Comparison of ENCODE assay signal across 10 cellular contexts in genomic region chr16:57539072-57539796, GRCh38. TPM values are rescaled to one million over a fixed set of nuclear protein-coding genes. Genes with fewer than 3 reads are reported as not detected.
DNase-seq lines count a peak whose midpoint lies in the region; ATAC-seq, FAIRE-seq and TF ChIP-seq lines count a peak whose summit lies in the region.
"Had no signal": no experiment of that assay in that cellular context is flagged by ENCODE, and none has a peak within 500 bp of the region (broad histone marks: within the 10 kb centered on the region; RNA-seq: fewer than 3 reads in every experiment).

No MANE protein-coding gene starts in this region.

- peaks cover 8% of the 10 kb centered on the region for H3K27me3 Mint-ChIP-seq in progenitor cell of endocrine pancreas
- peaks cover 41% of the 10 kb centered on the region for H3K27me3 Mint-ChIP-seq in H9 (ENCODE audit: low read depth)

- intact Hi-C loops in GM12878 (cut with micrococcal nuclease; ENCODE audit: unreplicated experiment) (loop anchor here (5.0 kb wide), 2 partner anchors 237 to 352 kb away; partner anchors contain the start of genes PSME3IP1 and RSPRY1), psoas muscle (cut with DNase I) (no loop called here)

- H3K79me2 ChIP-seq in GM12878 (ENCODE audit: control insufficient read depth, insufficient read depth, low read length), result peaks cover 25% of the 10 kb centered on the region
- no peaks in the 10 kb centered on the region for H3K79me2 ChIP-seq in H9 (ENCODE audit: insufficient read depth, low read length)

- ATAC-seq in GM18498 (IDR thresholded peaks at IDR 0.05; ENCODE audit: unreplicated experiment), result peak; percentile 33
- peak; percentile 43 for ATAC-seq in GM21423 (IDR thresholded peaks at IDR 0.05; ENCODE audit: unreplicated experiment)
- peak; percentile 33 for ATAC-seq in HG03558 (IDR thresholded peaks at IDR 0.05; ENCODE audit: extremely low read depth, unreplicated experiment)
- ATAC-seq in GM12878, result peak; percentile 51
- no peak for ATAC-seq in omental fat pad (ENCODE audit: low FRiP score)
- ATAC-seq in psoas muscle, result no peak

- H2BK120ac ChIP-seq in H9 (ENCODE audit: low read depth, low read length, poor library complexity, severe bottlenecking), result no peak overlapping the region

- no peak overlapping the region for H4K5ac ChIP-seq in H9 (ENCODE audit: insufficient read length, low read depth, low read length)

- WGBS in GM12878 (ENCODE audit: insufficient coverage, insufficient replicate concordance, low lambda C conversion rate, missing lambda C conversion rate), result 5% methylated on average over 10 of the region's 10 CpGs
- WGBS in psoas muscle, 3 donors, result 80 to 84% (median 84%) methylated on average over 10 of the region's 10 CpGs
- WGBS in H9 (ENCODE audit: extremely low coverage, insufficient read length, low lambda C conversion rate), result no CpG with 5 or more reads among the region's 10 CpGs

- H3K9me3 ChIP-seq in GM12878 (replicated peaks; ENCODE audit: control insufficient read depth, insufficient read depth, low read length) (no peaks in the 10 kb centered on the region), psoas muscle (no peaks in the 10 kb centered on the region), H9 (ENCODE audit: control insufficient read depth, low read depth, low read length) (no peaks in the 10 kb centered on the region)

- POLR2A ChIA-PET in GM12878 (lab: Charles Lee), result interaction anchor here (0.5 to 0.7 kb wide), 2 partner anchors 522 to 707 kb away, joined by 3 to 5 read pairs; no protein-coding TSS in a partner anchor

- no peak overlapping the region for H3K23ac ChIP-seq in H9 (ENCODE audit: insufficient read length, low read depth, low read length)

- RAD21 ChIA-PET in GM12878 (lab: Charles Lee; ENCODE audit: unreplicated experiment), result interaction anchor here (0.7 to 3.0 kb wide), 4 partner anchors 17 to 71 kb away, joined by 3 to 19 read pairs (median 8); no protein-coding TSS in a partner anchor

- TF ChIP-seq CTCF in GM12878 (IDR thresholded peaks at IDR 0.05 in 2 of 3, conservative IDR thresholded peaks at IDR 0.05 in 1 of 3; ENCODE audit: control insufficient read depth in 2 of 3, extremely low read depth in 1 of 3, insufficient read depth in 1 of 3, low read depth in 3 of 3, low read length in 3 of 3), result no peak
- no peak for TF ChIP-seq CTCF in omental fat pad (IDR thresholded peaks at IDR 0.05)
- TF ChIP-seq CTCF in progenitor cell of endocrine pancreas (IDR thresholded peaks at IDR 0.05; ENCODE audit: unreplicated experiment), result no peak
- TF ChIP-seq CTCF in psoas muscle (IDR thresholded peaks at IDR 0.05), result no peak
- no peak for TF ChIP-seq CTCF in H9 (conservative IDR thresholded peaks at IDR 0.05)

- H3K56ac ChIP-seq in H9 (ENCODE audit: insufficient read length, low read depth, low read length), result no peak overlapping the region

- H3K9me3 Mint-ChIP-seq in progenitor cell of endocrine pancreas (ENCODE audit: low read depth) (no peaks in the 10 kb centered on the region), H9 (no peaks in the 10 kb centered on the region)

- H2AK5ac ChIP-seq in H9 (ENCODE audit: insufficient read length, low read length), result no peak overlapping the region

- H3K4me1 ChIP-seq in GM12878 (ENCODE audit: control insufficient read depth, insufficient read depth, low read length), result peaks cover 68% of the 10 kb centered on the region
- peaks cover 11% of the 10 kb centered on the region for H3K4me1 ChIP-seq in psoas muscle
- H3K4me1 ChIP-seq in H9 (ENCODE audit: insufficient read depth, low read length), result peaks cover 5% of the 10 kb centered on the region; the same call in 1 of the 2 replicates

- CTCF ChIA-PET in GM12878 (lab: Yijun Ruan, JAX), result interaction anchor here (0.7 to 3.3 kb wide), 7 partner anchors 13 to 122 kb away, joined by 3 to 18 read pairs (median 4); partner anchors contain the start of gene POLR2C

- H4K20me1 ChIP-seq in GM12878 (ENCODE audit: control insufficient read depth, insufficient read depth) (no peaks in the 10 kb centered on the region), H9 (ENCODE audit: control insufficient read depth, insufficient read depth, insufficient read length) (no peaks in the 10 kb centered on the region)

- no peaks in the 10 kb centered on the region for H3K79me1 ChIP-seq in H9 (ENCODE audit: insufficient read depth, low read depth, low read length, poor library complexity, severe bottlenecking)

- H2BK12ac ChIP-seq in H9 (ENCODE audit: insufficient read length, low read depth, low read length), result no peak overlapping the region

- no peak overlapping the region for H3K4me3 Mint-ChIP-seq in progenitor cell of endocrine pancreas (ENCODE audit: low read depth)
- no peak overlapping the region for H3K4me3 Mint-ChIP-seq in H9

- no peak overlapping the region for H3K14ac ChIP-seq in H9 (ENCODE audit: insufficient read depth, low read length)

- no peak for TF ChIP-seq POLR2A in GM12878 (IDR thresholded peaks at IDR 0.05; ENCODE audit: low read depth, low read length)

- H3K36me3 Mint-ChIP-seq in progenitor cell of endocrine pancreas (ENCODE audit: insufficient read depth), result no peaks in the 10 kb centered on the region
- peaks cover 0 to 5% (median 3%) of the 10 kb centered on the region in 3 experiments; a peak in 2 of 7 replicates for H3K36me3 Mint-ChIP-seq in H9 (ENCODE audit: insufficient read depth in 1 of 3, low read depth in 3 of 3)

- no peak overlapping the region for H2BK5ac ChIP-seq in H9 (ENCODE audit: insufficient read length, low read length)

- DNase-seq in GM12878 (ENCODE audit: low read depth, low spot score) (peak; percentile 88), omental fat pad (ENCODE audit: low spot score) (no peak), progenitor cell of endocrine pancreas (ENCODE audit: low spot score, unreplicated experiment) (no peak), psoas muscle (no peak), H9 (no peak)

- H3K36me3 ChIP-seq in GM12878 (ENCODE audit: control insufficient read depth in 2 of 2, insufficient read depth in 2 of 2, low read length in 1 of 2) (no peaks in the 10 kb centered on the region), psoas muscle (ENCODE audit: insufficient read depth in 1 of 2, low read depth in 1 of 2) (no peaks in the 10 kb centered on the region)

- no peaks in the 10 kb centered on the region for H3K27me3 ChIP-seq in GM12878 (replicated peaks in 1 of 2; ENCODE audit: control insufficient read depth in 2 of 2, insufficient read depth in 2 of 2, low read length in 1 of 2)
- H3K27me3 ChIP-seq in psoas muscle (ENCODE audit: insufficient read depth in 3 of 3, low read length in 2 of 3), result no peaks in the 10 kb centered on the region
- no peaks in the 10 kb centered on the region; the same call in 1 of the 2 replicates for H3K27me3 ChIP-seq in H9 (ENCODE audit: insufficient read depth, low read length)
- H3K27me3 ChIP-seq: dorsolateral prefrontal cortex had no signal

- TF ChIP-seq EP300 in GM12878 (IDR thresholded peaks at IDR 0.05; ENCODE audit: borderline replicate concordance in 1 of 2, control insufficient read depth in 1 of 2, low read depth in 2 of 2, low read length in 2 of 2), result peak; percentile 61 to 90; a peak in 3 of 4 replicates

- FAIRE-seq in GM12878 (lab: Jason Lieb, UNC), result peak; percentile 88

- SMC1A ChIA-PET in GM12878 (lab: Charles Lee; ENCODE audit: uncharacterized antibody, unreplicated experiment), result interaction anchor here (0.9 to 3.0 kb wide), 9 partner anchors 13 to 161 kb away, joined by 3 to 17 read pairs (median 3); partner anchors contain the start of gene DOK4

- peaks cover 4% of the 10 kb centered on the region for H3K23me2 ChIP-seq in H9 (ENCODE audit: insufficient read length, low read depth, low read length, poor library complexity, severe bottlenecking)

- H3K27ac Mint-ChIP-seq in progenitor cell of endocrine pancreas (no peak overlapping the region), H9 (no peak overlapping the region)

- no peak overlapping the region for H3K4ac ChIP-seq in H9 (ENCODE audit: low read depth, low read length)

- H3K18ac ChIP-seq in H9 (ENCODE audit: insufficient read length, low read depth, low read length), result no peak overlapping the region

- no peak overlapping the region for H4K91ac ChIP-seq in H9 (ENCODE audit: insufficient read length, low read depth, low read length)

- TF ChIP-seq RAD21 in GM12878 (IDR thresholded peaks at IDR 0.05; ENCODE audit: insufficient read depth, low read depth, low read length), result no peak

- H3K9ac ChIP-seq in GM12878 (ENCODE audit: control insufficient read depth, insufficient read depth, low read length) (no peak overlapping the region; the same call in 1 of the 2 replicates), H9 (ENCODE audit: extremely low read depth, insufficient read length, low read length) (no peak overlapping the region)

- BruUV-seq in GM12878 (replicated peaks; lab: Mats Ljungman, UMichigan), result no TSS peak

- H3K4me1 Mint-ChIP-seq in progenitor cell of endocrine pancreas (ENCODE audit: low read depth) (peaks cover 3% of the 10 kb centered on the region), H9 (peaks cover 31 to 34% of the 10 kb centered on the region in 2 experiments)

- H3K4me2 ChIP-seq in GM12878 (ENCODE audit: control insufficient read depth, insufficient read depth), result peak overlapping the region; percentile 84
- no peak overlapping the region for H3K4me2 ChIP-seq in H9 (ENCODE audit: insufficient read depth, insufficient read length, low read length)

- H3K4me3 ChIP-seq in GM12878, result 0 out of 2 replicates have a peak overlapping the region, but pooled peaks have one; percentile 87
- no peak overlapping the region for H3K4me3 ChIP-seq in psoas muscle
- H3K4me3 ChIP-seq: dorsolateral prefrontal cortex, SK-N-MC had no signal

- in situ Hi-C loops in GM12878 (cut with MboI), result no loop called here

- no peak overlapping the region for H2AFZ ChIP-seq in GM12878 (ENCODE audit: control insufficient read depth, low read depth, low read length)
- H2AFZ ChIP-seq in H9 (ENCODE audit: low read length), result no peak overlapping the region

- no peak overlapping the region for H2BK15ac ChIP-seq in H9 (ENCODE audit: low read depth, low read length)

- H2BK20ac ChIP-seq in H9 (ENCODE audit: low read depth, low read length, poor library complexity, severe bottlenecking), result no peak overlapping the region

- H3T11ph ChIP-seq in H9 (ENCODE audit: low read length), result no peak overlapping the region

- no peak overlapping the region for H4K8ac ChIP-seq in H9 (replicated peaks; ENCODE audit: insufficient read length, low read depth, low read length)

- H3K27ac ChIP-seq in GM12878 (ENCODE audit: control insufficient read depth, insufficient read depth) (peak overlapping the region; percentile 85), psoas muscle (no peak overlapping the region), H9 (ENCODE audit: insufficient read length, low read depth, low read length) (no peak overlapping the region)
- H3K27ac ChIP-seq: dorsolateral prefrontal cortex, SK-N-MC had no signal

RNA-seq across cellular contexts. Expression of gene CCDC102A, which starts 2.9 kb away (rescaled TPM):
- 3.6 and 3.7 TPM in 2 replicates for total RNA-seq in GM12878 (2013; cell fraction: nucleolus; rRNA removed)
- total RNA-seq in GM12878 (2014; rRNA removed) (3.5 and 5.9 TPM in 2 replicates), GM12878 (2014; rRNA removed; fragmentation: Illumina TruSeq; extraction: Trizol) (1.2 and 1.6 TPM in 2 replicates), GM12878 (2021) (5.1 and 5.6 TPM in 2 replicates), omental fat pad (1 to 10 TPM; 3.5 to 9.8 (median 7.8) TPM), progenitor cell of endocrine pancreas (15.6 and 16.9 TPM in 2 replicates), psoas muscle (1 to 10 TPM; 1.2 to 2.4 (median 1.9) TPM), H9 (2021) (6.6 and 8.2 TPM in 2 replicates)
- 2.3 TPM for polyA plus RNA-seq in GM12878 (2011; ENCODE audit: low read depth)
- polyA plus RNA-seq in GM12878 (2011; rRNA removed) (2.2 and 5.1 TPM in 2 replicates), GM12878 (2014; fragmentation: Illumina TruSeq; extraction: Trizol) (0.59 and 0.76 TPM in 2 replicates), GM12878 (2014; fragmentation: Nextera tagmentation; extraction: Ambion mirVana) (under 1 TPM; 0.03 to 0.53 TPM), GM12878 (2014; rRNA removed) (3.3 and 4.1 TPM in 2 replicates), GM12878 (2016; fragmentation: Nextera tagmentation; extraction: Ambion mirVana) (1 to 10 TPM in 1 of 2 experiments, under 1 TPM in 1; 0.63 to 3.3 TPM), psoas muscle (1 to 10 TPM in 2 of 3 donors, under 1 TPM in 1; 0.95 to 2.1 (median 1.2) TPM)
- 8.5 and 10.0 TPM in 2 replicates for polyA plus RNA-seq in GM12878 (2011; cell fraction: cytosol; rRNA removed)
- 7.4 and 10.5 TPM in 2 replicates for polyA plus RNA-seq in GM12878 (2011; cell fraction: nucleus; rRNA removed)
- polyA plus RNA-seq in GM12878 (2012), result 4.2 and 5.2 TPM in 2 replicates
- 1.6 and 4.7 TPM in 2 replicates for polyA minus RNA-seq in GM12878 (2011; rRNA and poly(A)+ RNA removed)
- 2.1 TPM in 2 replicates for polyA minus RNA-seq in GM12878 (2011; cell fraction: cytosol; rRNA and poly(A)+ RNA removed)
- 0.60 and 1.8 TPM in 2 replicates for polyA minus RNA-seq in GM12878 (2011; cell fraction: nucleus; rRNA and poly(A)+ RNA removed)

RNA-seq across cellular contexts. Expression of gene ADGRG5, which starts 3.2 kb away (rescaled TPM):
- 40.4 and 40.7 TPM in 2 replicates for total RNA-seq in GM12878 (2013; cell fraction: nucleolus; rRNA removed)
- total RNA-seq in GM12878 (2014; rRNA removed) (24.5 and 30.4 TPM in 2 replicates), GM12878 (2014; rRNA removed; fragmentation: Illumina TruSeq; extraction: Trizol) (6.5 and 7.7 TPM in 2 replicates), GM12878 (2021) (26.6 and 30.1 TPM in 2 replicates), omental fat pad (under 1 TPM in 2 of 4 donors, not detected in 2; 0.31 to 0.37 TPM), progenitor cell of endocrine pancreas (1.6 and 1.9 TPM in 2 replicates), psoas muscle (under 1 TPM in 3 of 4 donors, not detected in 1; 0.11 to 0.37 (median 0.19) TPM), H9 (2021) (11.7 and 12.1 TPM in 2 replicates)
- polyA plus RNA-seq in GM12878 (2011; ENCODE audit: low read depth), result 18.3 TPM
- polyA plus RNA-seq in GM12878 (2011; rRNA removed) (1.3 and 5.6 TPM in 2 replicates), GM12878 (2014; fragmentation: Illumina TruSeq; extraction: Trizol) (8.4 and 19.2 TPM in 2 replicates), GM12878 (2014; fragmentation: Nextera tagmentation; extraction: Ambion mirVana) (1 to 10 TPM; 1.7 to 2.7 TPM), GM12878 (2014; rRNA removed) (25.9 and 35.1 TPM in 2 replicates), GM12878 (2016; fragmentation: Nextera tagmentation; extraction: Ambion mirVana) (10 to 100 TPM; 50.8 to 56.0 TPM), psoas muscle (under 1 TPM in 1 of 3 donors, not detected in 2; 0.05 TPM)
- polyA plus RNA-seq in GM12878 (2011; cell fraction: cytosol; rRNA removed), result 4.9 and 5.6 TPM in 2 replicates
- 17.9 and 18.9 TPM in 2 replicates for polyA plus RNA-seq in GM12878 (2011; cell fraction: nucleus; rRNA removed)
- 26.7 and 36.0 TPM in 2 replicates for polyA plus RNA-seq in GM12878 (2012)
- 5.4 and 6.9 TPM in 2 replicates for polyA minus RNA-seq in GM12878 (2011; rRNA and poly(A)+ RNA removed)
- 2.2 and 2.3 TPM in 2 replicates for polyA minus RNA-seq in GM12878 (2011; cell fraction: cytosol; rRNA and poly(A)+ RNA removed)
- polyA minus RNA-seq in GM12878 (2011; cell fraction: nucleus; rRNA and poly(A)+ RNA removed), result 5.6 and 8.6 TPM in 2 replicates

RNA-seq across cellular contexts. Expression of gene DOK4, which starts 52.9 kb away (rescaled TPM):
- 3.1 and 6.2 TPM in 2 replicates for total RNA-seq in GM12878 (2013; cell fraction: nucleolus; rRNA removed)
- total RNA-seq in GM12878 (2014; rRNA removed) (2.1 and 2.2 TPM in 2 replicates), GM12878 (2014; rRNA removed; fragmentation: Illumina TruSeq; extraction: Trizol) (1.1 and 1.2 TPM in 2 replicates), GM12878 (2021) (2.9 and 3.0 TPM in 2 replicates), omental fat pad (10 to 100 TPM in 3 of 4 donors, 1 to 10 TPM in 1; 5.9 to 36.3 (median 12.9) TPM), progenitor cell of endocrine pancreas (35.0 and 38.6 TPM in 2 replicates), psoas muscle (1 to 10 TPM; 1.5 to 4.3 (median 2.4) TPM), H9 (2021) (13.1 and 13.2 TPM in 2 replicates)
- 2.1 TPM for polyA plus RNA-seq in GM12878 (2011; ENCODE audit: low read depth)
- polyA plus RNA-seq in GM12878 (2011; rRNA removed) (4.1 and 7.0 TPM in 2 replicates), GM12878 (2014; fragmentation: Illumina TruSeq; extraction: Trizol) (0.60 and 1.6 TPM in 2 replicates), GM12878 (2014; fragmentation: Nextera tagmentation; extraction: Ambion mirVana) (under 1 TPM in 1 of 2 experiments, not detected in 1; 0.20 TPM), GM12878 (2014; rRNA removed) (2.4 and 2.9 TPM in 2 replicates), GM12878 (2016; fragmentation: Nextera tagmentation; extraction: Ambion mirVana) (1 to 10 TPM; 3.4 to 3.6 TPM), psoas muscle (1 to 10 TPM; 1.3 to 2.2 (median 1.5) TPM)
- polyA plus RNA-seq in GM12878 (2011; cell fraction: cytosol; rRNA removed), result 9.7 and 11.2 TPM in 2 replicates
- polyA plus RNA-seq in GM12878 (2011; cell fraction: nucleus; rRNA removed), result 18.4 and 23.2 TPM in 2 replicates
- 3.5 and 3.6 TPM in 2 replicates for polyA plus RNA-seq in GM12878 (2012)
- 2.9 and 5.9 TPM in 2 replicates for polyA minus RNA-seq in GM12878 (2011; rRNA and poly(A)+ RNA removed)
- 1.7 and 2.5 TPM in 2 replicates for polyA minus RNA-seq in GM12878 (2011; cell fraction: cytosol; rRNA and poly(A)+ RNA removed)
- 2.7 and 3.3 TPM in 2 replicates for polyA minus RNA-seq in GM12878 (2011; cell fraction: nucleus; rRNA and poly(A)+ RNA removed)

Comparison
In these comparisons a context has a peak if more than half of its experiments do, and no peak if none do; other contexts are left out.
1. ATAC-seq: peak in GM18498 (single experiment), GM21423 (single experiment), HG03558 (single experiment) and GM12878 (single experiment); none in omental fat pad (single experiment) and psoas muscle (0 of 4).